21 cellular contexts compared by ENCODE assay signal in the genomic region with DNA sequence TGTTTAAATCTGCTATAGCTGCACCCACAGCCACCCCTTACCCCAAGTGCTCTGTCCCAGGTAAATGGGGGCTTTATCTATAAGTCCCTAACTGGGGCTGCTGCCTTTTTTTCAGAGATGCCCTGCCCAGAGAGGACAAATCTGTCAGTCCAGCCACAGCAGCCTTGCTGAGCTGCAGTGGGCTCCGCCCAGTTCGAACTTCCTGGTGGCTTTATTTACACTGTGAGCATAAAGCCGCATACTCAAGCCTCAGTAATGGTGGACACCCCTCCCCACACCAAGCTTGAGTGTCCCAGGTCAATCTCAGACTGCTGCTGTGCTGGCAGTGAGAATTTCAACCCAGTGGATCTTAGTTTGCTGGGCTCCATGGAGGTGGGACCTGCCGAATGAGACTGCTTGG.
"Had no signal": no experiment of that assay in that cellular context is flagged by ENCODE, and none has a peak within 500 bp of the region (broad histone marks: within the 10 kb centered on the region; RNA-seq: fewer than 3 reads in every experiment).

No MANE protein-coding gene starts in this region.

- ATAC-seq: Right ventricle myocardium inferior, SK-N-SH treated with all-trans-retinoic acid at 6 μM for 48 hours had no signal

- H3K4me3 ChIP-seq: MG63, PC-9, Peyer's patch, SJCRH30 had no signal

- H3K4me1 ChIP-seq: Peyer's patch, SJCRH30 had no signal

- H2AFZ ChIP-seq: PC-9 had no signal

- H3K27me3 ChIP-seq: Peyer's patch had no signal

- H3K36me3 ChIP-seq: MG63, Peyer's patch, SJCRH30 had no signal

- H3K27ac ChIP-seq: PC-9, Peyer's patch, SJCRH30 had no signal

- DNase-seq: KBM-7; MG63; NCI-H1092; NCI-H1105 treated with DMSO at 0.1 percent for 48 hours; NCI-H1417 treated with DMSO at 0.1 percent for 48 hours; NCI-H1694; NCI-H187 treated with DMSO at 0.1 percent for 48 hours; NCI-H2029 treated with DMSO at 0.1 percent for 48 hours; NCI-H2171 treated with DMSO at 0.1 percent for 48 hours; NCI-H345; NCI-H446 treated with DMSO at 0.1 percent for 48 hours; NCI-H510A treated with DMSO at 0.1 percent for 48 hours; NCI-H526; NCI-H774; NK-92 treated with Interleukin-12 subunit alpha and Interleukin-12 subunit beta, amount 100 ng/mL, for 24 hours; PC-9; Peyer's patch; SHP77 treated with DMSO at 0.1 percent for 48 hours; SJCRH30 had no signal

- H3K4me2 ChIP-seq: PC-9 had no signal

- H3K9me3 ChIP-seq: Peyer's patch, SJCRH30 had no signal
